ENCODE assay signal across 8 cellular contexts in the genomic region with DNA sequence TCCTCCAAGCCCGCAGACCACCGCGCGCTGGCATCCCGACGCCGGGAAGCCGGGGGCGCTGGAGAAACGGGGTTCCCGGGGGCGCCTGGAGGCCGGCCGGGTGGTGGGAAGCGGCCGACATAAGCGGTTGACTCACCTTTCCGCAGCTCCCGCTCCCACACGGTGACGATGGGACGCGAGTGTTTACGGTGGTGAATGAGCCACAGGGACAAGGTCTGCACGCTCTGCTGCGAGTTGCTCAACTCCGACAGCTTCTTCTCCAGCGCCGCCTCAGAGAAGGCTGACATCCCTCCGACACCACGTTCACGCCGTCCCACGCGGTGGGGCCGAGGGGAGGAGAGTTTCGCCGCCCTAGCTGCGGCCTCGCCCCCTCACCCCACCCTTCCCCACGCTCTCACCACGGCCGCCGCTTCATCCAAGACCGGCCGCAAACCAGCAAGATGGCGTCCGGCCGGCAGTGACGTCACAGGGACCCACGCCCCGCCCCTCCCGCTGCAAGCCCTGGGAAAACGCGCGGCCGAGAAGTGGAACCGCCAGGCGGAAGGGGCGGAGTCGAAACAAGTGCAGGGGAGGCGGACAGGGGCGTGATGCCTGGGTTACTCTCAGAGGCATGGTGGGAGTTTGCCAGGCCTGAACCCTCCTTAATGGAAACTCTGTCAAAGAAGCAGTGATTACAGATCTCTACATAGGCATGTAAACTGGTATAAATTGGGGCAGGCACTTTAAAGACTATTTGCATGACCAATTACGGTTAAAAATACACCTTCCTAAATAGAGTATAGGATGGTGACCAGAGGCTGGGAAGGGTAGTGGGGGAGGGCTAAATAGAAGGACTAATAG. TPM values are rescaled to one million over a fixed set of nuclear protein-coding genes. Genes with fewer than 3 reads are reported as not detected.
A peak's percentile ranks its signal among the peaks of the same experiment; 100 is the strongest.
DNase-seq lines count a peak whose midpoint lies in the region; ATAC-seq, FAIRE-seq and TF ChIP-seq lines count a peak whose summit lies in the region.

A gene with protein sequence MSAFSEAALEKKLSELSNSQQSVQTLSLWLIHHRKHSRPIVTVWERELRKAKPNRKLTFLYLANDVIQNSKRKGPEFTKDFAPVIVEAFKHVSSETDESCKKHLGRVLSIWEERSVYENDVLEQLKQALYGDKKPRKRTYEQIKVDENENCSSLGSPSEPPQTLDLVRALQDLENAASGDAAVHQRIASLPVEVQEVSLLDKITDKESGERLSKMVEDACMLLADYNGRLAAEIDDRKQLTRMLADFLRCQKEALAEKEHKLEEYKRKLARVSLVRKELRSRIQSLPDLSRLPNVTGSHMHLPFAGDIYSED (minus strand): TSS at position 442 of the 840 bp plus-strand sequence. CDS start 155 bp downstream, at position 287.

- H3K9me3 Mint-ChIP-seq in T-cell (peaks cover 0 to 2% (median 0%) of the 10 kb centered on the region in 3 donors), type B pancreatic cell (no peaks in the 10 kb centered on the region)

- H3K4me1 Mint-ChIP-seq in T-cell (peaks cover 44 to 49% (median 46%) of the 10 kb centered on the region in 3 donors), type B pancreatic cell (ENCODE audit: unreplicated experiment) (peaks cover 19% of the 10 kb centered on the region)

- peak; percentile 96 for ATAC-seq in HG02840 (IDR thresholded peaks at IDR 0.05; ENCODE audit: low FRiP score, unreplicated experiment)
- peak; percentile 92 to 95 (median 94) for ATAC-seq in T-cell (replicated peaks in 1 of 4)

- peak; percentile 100 for FAIRE-seq in GM12891 (lab: Jason Lieb, UNC)

- H3K27ac ChIP-seq in adipose tissue (ENCODE audit: low read depth, low read length) = peak within 1 kb of the TSS; percentile 48

- 1% methylated on average over 62 to 64 of the region's 64 CpGs for WGBS in adipose tissue, 3 donors

- CTCF ChIA-PET in T-cell (lab: Charles Lee) = interaction anchor here (0.6 to 1.1 kb wide), 2 partner anchors 49 to 761 kb away, joined by 4 to 7 read pairs; partner anchors contain the start of gene TPGS2 (in 1 of the 2)

- peaks cover 0 to 4% of the 10 kb centered on the region in 2 donors for H3K27me3 Mint-ChIP-seq in T-cell
- H3K27me3 Mint-ChIP-seq in type B pancreatic cell = no peaks in the 10 kb centered on the region

- POLR2A ChIA-PET in T-cell (lab: Charles Lee) = interaction anchor here (0.5 to 0.9 kb wide), 4 partner anchors 8 to 777 kb away, joined by 3 read pairs; partner anchors contain the start of genes SLC39A6 (in 1 of the 2) and ZSCAN30 (in 1 of the 2)

- no peak for TF ChIP-seq CTCF in type B pancreatic cell (conservative IDR thresholded peaks at IDR 0.05)

- H3K27ac Mint-ChIP-seq in T-cell = peak within 1 kb of the TSS; percentile 87 to 90
- peak within 1 kb of the TSS; percentile 97 for H3K27ac Mint-ChIP-seq in type B pancreatic cell

- peak within 1 kb of the TSS; percentile 91 to 95 (median 93) for H3K4me3 Mint-ChIP-seq in T-cell
- H3K4me3 Mint-ChIP-seq in type B pancreatic cell = peak within 1 kb of the TSS; percentile 98

- H3K36me3 Mint-ChIP-seq in T-cell = peaks cover 9% of the 10 kb centered on the region
- H3K36me3 Mint-ChIP-seq in type B pancreatic cell = peaks cover 18% of the 10 kb centered on the region

- peak; percentile 78 for TF ChIP-seq POLR2A in GM12891 (IDR thresholded peaks at IDR 0.05; ENCODE audit: low read depth, low read length)

- intact Hi-C loops in cardiac septum (cut with DNase I) = loop anchor here (1.0 to 2.0 kb wide), 2 partner anchors 61 to 95 kb away; partner anchors contain the start of genes ELP2, RMP24 and SLC39A6

- DNase-seq in GM12891 (ENCODE audit: insufficient read length, low spot score) = peak; percentile 89
- DNase-seq in NCI-H1436 treated with DMSO at 0.1 percent for 48 hours (lab: John Stamatoyannopoulos, UW) = peak; percentile 68
- DNase-seq in T-cell = peak; percentile 86 to 98 (median 95)
- DNase-seq in cardiac septum (ENCODE audit: low spot score) = peak; percentile 99
- peak; percentile 94 for DNase-seq in pons (ENCODE audit: low spot score)
- DNase-seq in type B pancreatic cell (ENCODE audit: extremely low spot score, unreplicated experiment) = peak; percentile 97

TF ChIP-seq in GM12891, 5 proteins besides CTCF, POLR2A, EP300 and RAD21:
- TF ChIP-seq SPI1 (IDR thresholded peaks at IDR 0.05; ENCODE audit: low read depth, low read length) (peak; percentile 34; the same call in 1 of the 2 replicates), POLR2AphosphoS5 (IDR thresholded peaks at IDR 0.05; ENCODE audit: low read depth, low read length) (peak; percentile 46; the same call in 1 of the 2 replicates), PAX5 (IDR thresholded peaks at IDR 0.05; ENCODE audit: insufficient read depth, low read length, severe bottlenecking) (no peak)

RNA-seq across cellular contexts. Expression of the gene that starts here (rescaled TPM):
- 27.4 TPM for polyA plus RNA-seq in GM12891 (2012; ENCODE audit: low read depth, missing spikeins)
- 10 to 100 TPM; 22.3 to 37.4 (median 36.8) TPM for total RNA-seq in T-cell
- polyA plus RNA-seq in adipose tissue = 10 to 100 TPM; 10.9 to 22.7 (median 19.9) TPM
- 50.7 TPM for total RNA-seq in cardiac septum
- total RNA-seq in type B pancreatic cell (ENCODE audit: low replicate concordance) = 41.0 and 52.4 TPM in 2 replicates

Comparison
In these comparisons a context has a peak if more than half of its experiments do, and no peak if none do; other contexts are left out.
1. Peak in every context shown above with its lines: DNase-seq, ATAC-seq and H3K27ac ChIP-seq.